12 cellular contexts compared by ENCODE assay signal in genomic region chr4:107997001-107997788, GRCh38. TPM values are rescaled to one million over a fixed set of nuclear protein-coding genes. Genes with fewer than 3 reads are reported as not detected.
DNase-seq lines count a peak whose midpoint lies in the region; ATAC-seq, FAIRE-seq and TF ChIP-seq lines count a peak whose summit lies in the region.
"Had no signal": no experiment of that assay in that cellular context is flagged by ENCODE, and none has a peak within 500 bp of the region (broad histone marks: within the 10 kb centered on the region; RNA-seq: fewer than 3 reads in every experiment).

No MANE protein-coding gene starts in this region.

- no TSS peak for BruUV-seq in GM12878 (replicated peaks; lab: Mats Ljungman, UMichigan)

- ATAC-seq in GM12878, result no peak
- ATAC-seq in activated CD8-positive, alpha-beta memory T cell treated with anti-CD3 and anti-CD28 coated beads, Interleukin-2, amount 10 ng/mL, durations not matched to agents 7 days and 5 days, result no peak
- ATAC-seq in HG03025 (IDR thresholded peaks at IDR 0.05; ENCODE audit: low FRiP score, unreplicated experiment), result no peak
- ATAC-seq: natural killer cell treated with Interleukin-12 subunit alpha and Interleukin-12 subunit beta and Interleukin-15 and Interleukin-18, amount 100 ng/mL, for 72 hours; T-cell had no signal

- no peak for TF ChIP-seq CTCF in GM12878 (IDR thresholded peaks at IDR 0.05 in 2 of 3, conservative IDR thresholded peaks at IDR 0.05 in 1 of 3; ENCODE audit: control insufficient read depth in 2 of 3, extremely low read depth in 1 of 3, insufficient read depth in 1 of 3, low read depth in 3 of 3, low read length in 3 of 3)

- DNase-seq in KBM-7, result peak; percentile 32
- no peak for DNase-seq in GM12878 (ENCODE audit: low read depth, low spot score)
- DNase-seq in iris pigment epithelial cell (ENCODE audit: low read depth), result peak; percentile 26
- DNase-seq in superior temporal gyrus (ENCODE audit: extremely low spot score), result peak; percentile 38
- DNase-seq in NCI-H774 (lab: John Stamatoyannopoulos, UW), result no peak
- no peak for DNase-seq in activated CD8-positive, alpha-beta memory T cell treated with anti-CD3 and anti-CD28 coated beads, Interleukin-2, amount 10 ng/mL, durations not matched to agents 7 days and 5 days
- no peak for DNase-seq in activated CD4-positive, alpha-beta T cell treated with anti-CD3 and anti-CD28 coated beads, Interleukin-2, amount 10 ng/mL, durations not matched to agents 24 days and 14 days
- DNase-seq: activated T-cell treated with anti-CD3 and anti-CD28 coated beads for 4 hours, NCI-H146, T-cell had no signal

- H3K27me3 ChIP-seq in GM12878 (replicated peaks in 1 of 2; ENCODE audit: control insufficient read depth in 2 of 2, insufficient read depth in 2 of 2, low read length in 1 of 2), result no peaks in the 10 kb centered on the region

- no peak overlapping the region for H2AFZ ChIP-seq in GM12878 (ENCODE audit: control insufficient read depth, low read depth, low read length)

- H3K27me3 Mint-ChIP-seq in activated CD8-positive, alpha-beta memory T cell treated with anti-CD3 and anti-CD28 coated beads, Interleukin-2, amount 10 ng/mL, durations not matched to agents 7 days and 5 days, result no peaks in the 10 kb centered on the region
- no peaks in the 10 kb centered on the region for H3K27me3 Mint-ChIP-seq in activated CD4-positive, alpha-beta T cell treated with anti-CD3 and anti-CD28 coated beads, Interleukin-2, amount 10 ng/mL, durations not matched to agents 24 days and 14 days
- H3K27me3 Mint-ChIP-seq: natural killer cell treated with Interleukin-12 subunit alpha and Interleukin-12 subunit beta and Interleukin-15 and Interleukin-18, amount 100 ng/mL, for 72 hours; T-cell had no signal

- H4K20me1 ChIP-seq in GM12878 (ENCODE audit: control insufficient read depth, insufficient read depth), result no peaks in the 10 kb centered on the region

- H3K9me3 ChIP-seq in GM12878 (replicated peaks; ENCODE audit: control insufficient read depth, insufficient read depth, low read length), result no peaks in the 10 kb centered on the region

- TF ChIP-seq POLR2A in GM12878 (IDR thresholded peaks at IDR 0.05; ENCODE audit: low read depth, low read length), result no peak

- WGBS in GM12878 (ENCODE audit: insufficient coverage, insufficient replicate concordance, low lambda C conversion rate, missing lambda C conversion rate), result 70% methylated on average over 5 of the region's 5 CpGs

- H3K27ac ChIP-seq in GM12878 (ENCODE audit: control insufficient read depth, insufficient read depth), result no peak overlapping the region

- H3K27ac Mint-ChIP-seq in activated CD8-positive, alpha-beta memory T cell treated with anti-CD3 and anti-CD28 coated beads, Interleukin-2, amount 10 ng/mL, durations not matched to agents 7 days and 5 days, result no peak overlapping the region
- H3K27ac Mint-ChIP-seq in activated CD4-positive, alpha-beta T cell treated with anti-CD3 and anti-CD28 coated beads, Interleukin-2, amount 10 ng/mL, durations not matched to agents 24 days and 14 days, result no peak overlapping the region
- H3K27ac Mint-ChIP-seq: natural killer cell treated with Interleukin-12 subunit alpha and Interleukin-12 subunit beta and Interleukin-15 and Interleukin-18, amount 100 ng/mL, for 72 hours; T-cell had no signal

- SMC1A ChIA-PET in GM12878 (lab: Charles Lee; ENCODE audit: uncharacterized antibody, unreplicated experiment), result interaction anchor here (5.0 kb wide), 1 partner anchor 22 kb away, joined by 28 read pairs; no protein-coding TSS in a partner anchor

- H3K36me3 Mint-ChIP-seq in activated CD8-positive, alpha-beta memory T cell treated with anti-CD3 and anti-CD28 coated beads, Interleukin-2, amount 10 ng/mL, durations not matched to agents 7 days and 5 days, result peaks cover 49% of the 10 kb centered on the region
- H3K36me3 Mint-ChIP-seq in activated CD4-positive, alpha-beta T cell treated with anti-CD3 and anti-CD28 coated beads, Interleukin-2, amount 10 ng/mL, durations not matched to agents 24 days and 14 days (ENCODE audit: low read depth), result peaks cover 47% of the 10 kb centered on the region

- peaks cover 24% of the 10 kb centered on the region for H3K4me1 ChIP-seq in GM12878 (ENCODE audit: control insufficient read depth, insufficient read depth, low read length)

- CTCF ChIA-PET in GM12878 (lab: Yijun Ruan, JAX), result interaction anchor here (0.8 to 1.5 kb wide), 3 partner anchors 19 to 84 kb away, joined by 3 to 4 read pairs (median 3); no protein-coding TSS in a partner anchor
- CTCF ChIA-PET in activated CD8-positive, alpha-beta memory T cell treated with anti-CD3 and anti-CD28 coated beads, Interleukin-2, amount 10 ng/mL, durations not matched to agents 7 days and 5 days (lab: Charles Lee), result interaction anchor here (0.7 kb wide), 1 partner anchor 1746 kb away, joined by 3 read pairs; no protein-coding TSS in a partner anchor

- POLR2A ChIA-PET in GM12878 (lab: Charles Lee), result no interaction called here

- H3K79me2 ChIP-seq in GM12878 (ENCODE audit: control insufficient read depth, insufficient read depth, low read length), result peaks cover 44% of the 10 kb centered on the region

- RAD21 ChIA-PET in GM12878 (lab: Charles Lee; ENCODE audit: unreplicated experiment), result no interaction called here

- no peak overlapping the region for H3K4me3 Mint-ChIP-seq in activated CD8-positive, alpha-beta memory T cell treated with anti-CD3 and anti-CD28 coated beads, Interleukin-2, amount 10 ng/mL, durations not matched to agents 7 days and 5 days
- H3K4me3 Mint-ChIP-seq in activated CD4-positive, alpha-beta T cell treated with anti-CD3 and anti-CD28 coated beads, Interleukin-2, amount 10 ng/mL, durations not matched to agents 24 days and 14 days, result no peak overlapping the region
- H3K4me3 Mint-ChIP-seq: natural killer cell treated with Interleukin-12 subunit alpha and Interleukin-12 subunit beta and Interleukin-15 and Interleukin-18, amount 100 ng/mL, for 72 hours; T-cell had no signal

- H3K9me3 Mint-ChIP-seq in activated CD8-positive, alpha-beta memory T cell treated with anti-CD3 and anti-CD28 coated beads, Interleukin-2, amount 10 ng/mL, durations not matched to agents 7 days and 5 days (ENCODE audit: low read depth), result no peaks in the 10 kb centered on the region
- H3K9me3 Mint-ChIP-seq in activated CD4-positive, alpha-beta T cell treated with anti-CD3 and anti-CD28 coated beads, Interleukin-2, amount 10 ng/mL, durations not matched to agents 24 days and 14 days, result peaks cover 7% of the 10 kb centered on the region
- H3K9me3 Mint-ChIP-seq: natural killer cell treated with Interleukin-12 subunit alpha and Interleukin-12 subunit beta and Interleukin-15 and Interleukin-18, amount 100 ng/mL, for 72 hours; T-cell had no signal

- peaks cover 16% of the 10 kb centered on the region for H3K4me1 Mint-ChIP-seq in activated CD8-positive, alpha-beta memory T cell treated with anti-CD3 and anti-CD28 coated beads, Interleukin-2, amount 10 ng/mL, durations not matched to agents 7 days and 5 days
- H3K4me1 Mint-ChIP-seq in activated CD4-positive, alpha-beta T cell treated with anti-CD3 and anti-CD28 coated beads, Interleukin-2, amount 10 ng/mL, durations not matched to agents 24 days and 14 days, result peaks cover 32% of the 10 kb centered on the region

- intact Hi-C loops in GM12878 (cut with micrococcal nuclease; ENCODE audit: unreplicated experiment), result no loop called here
- intact Hi-C loops in activated CD4-positive, alpha-beta T cell treated with anti-CD3 and anti-CD28 coated beads, Interleukin-2, amount 10 ng/mL, durations not matched to agents 24 days and 14 days (cut with micrococcal nuclease), result no loop called here

- H3K4me2 ChIP-seq in GM12878 (ENCODE audit: control insufficient read depth, insufficient read depth), result peak overlapping the region; percentile 13; the same call in 1 of the 2 replicates

- no peak for TF ChIP-seq RAD21 in GM12878 (IDR thresholded peaks at IDR 0.05; ENCODE audit: insufficient read depth, low read depth, low read length)

- FAIRE-seq in GM12878 (lab: Jason Lieb, UNC), result no peak

- H3K36me3 ChIP-seq in GM12878 (ENCODE audit: control insufficient read depth in 2 of 2, insufficient read depth in 2 of 2, low read length in 1 of 2), result peaks cover 0 to 4% of the 10 kb centered on the region in 2 experiments; a peak in 1 of 4 replicates

- no peak overlapping the region for H3K9ac ChIP-seq in GM12878 (ENCODE audit: control insufficient read depth, insufficient read depth, low read length)

- no peak overlapping the region for H3K4me3 ChIP-seq in GM12878

- in situ Hi-C loops in KBM-7 (cut with MboI; ENCODE audit: low pct_unique_long_range_greater_than_20kb, low sequenced_read_pairs), result no loop called here
- in situ Hi-C loops in GM12878 (cut with MboI), result no loop called here

- TF ChIP-seq EP300 in GM12878 (IDR thresholded peaks at IDR 0.05; ENCODE audit: borderline replicate concordance in 1 of 2, control insufficient read depth in 1 of 2, low read depth in 2 of 2, low read length in 2 of 2), result no peak

RNA-seq across cellular contexts. Expression of gene HADH, which starts 7.5 kb away (rescaled TPM):
- total RNA-seq in GM12878 (2013; cell fraction: nucleolus; rRNA removed), result 55.8 and 63.5 TPM in 2 replicates
- total RNA-seq in GM12878 (2014; rRNA removed), result 20.3 TPM in 2 replicates
- total RNA-seq in GM12878 (2014; rRNA removed; fragmentation: Illumina TruSeq; extraction: Trizol), result 30.5 and 32.5 TPM in 2 replicates
- total RNA-seq in GM12878 (2021), result 52.2 and 55.4 TPM in 2 replicates
- polyA plus RNA-seq in GM12878 (2011; ENCODE audit: low read depth), result 35.4 TPM
- polyA plus RNA-seq in GM12878 (2011; rRNA removed), result 83.6 and 86.7 TPM in 2 replicates
- 78.0 and 88.7 TPM in 2 replicates for polyA plus RNA-seq in GM12878 (2011; cell fraction: cytosol; rRNA removed)
- polyA plus RNA-seq in GM12878 (2011; cell fraction: nucleus; rRNA removed), result 88.0 and 93.0 TPM in 2 replicates
- 39.2 and 49.9 TPM in 2 replicates for polyA plus RNA-seq in GM12878 (2012)
- 76.9 and 99.1 TPM in 2 replicates for polyA plus RNA-seq in GM12878 (2014; fragmentation: Illumina TruSeq; extraction: Trizol)
- 10 to 100 TPM; 76.3 to 97.9 TPM for polyA plus RNA-seq in GM12878 (2014; fragmentation: Nextera tagmentation; extraction: Ambion mirVana)
- polyA plus RNA-seq in GM12878 (2014; rRNA removed), result 39.4 and 46.5 TPM in 2 replicates
- polyA plus RNA-seq in GM12878 (2016; fragmentation: Nextera tagmentation; extraction: Ambion mirVana), result 10 to 100 TPM; 86.0 to 87.1 TPM
- 59.7 and 59.8 TPM in 2 replicates for polyA minus RNA-seq in GM12878 (2011; rRNA and poly(A)+ RNA removed)
- polyA minus RNA-seq in GM12878 (2011; cell fraction: cytosol; rRNA and poly(A)+ RNA removed), result 30.3 and 37.3 TPM in 2 replicates
- polyA minus RNA-seq in GM12878 (2011; cell fraction: nucleus; rRNA and poly(A)+ RNA removed), result 23.9 and 31.3 TPM in 2 replicates
- 10 to 100 TPM; 47.3 to 51.1 TPM for total RNA-seq in activated CD8-positive, alpha-beta memory T cell treated with anti-CD3 and anti-CD28 coated beads, Interleukin-2, amount 10 ng/mL, durations not matched to agents 7 days and 5 days
- 37.2 and 41.4 TPM in 2 replicates for total RNA-seq in activated CD4-positive, alpha-beta T cell treated with anti-CD3 and anti-CD28 coated beads, Interleukin-2, amount 10 ng/mL, durations not matched to agents 24 days and 14 days

Comparison
In these comparisons a context has a peak if more than half of its experiments do, and no peak if none do; other contexts are left out.
1. DNase-seq: peak in KBM-7 (single experiment), iris pigment epithelial cell (single experiment) and superior temporal gyrus (single experiment); none in GM12878 (single experiment), NCI-H774 (single experiment), activated CD8-positive, alpha-beta memory T cell treated with anti-CD3 and anti-CD28 coated beads, Interleukin-2, amount 10 ng/mL, durations not matched to agents 7 days and 5 days (single experiment) and activated CD4-positive, alpha-beta T cell treated with anti-CD3 and anti-CD28 coated beads, Interleukin-2, amount 10 ng/mL, durations not matched to agents 24 days and 14 days (single experiment).